In the genomic region with DNA sequence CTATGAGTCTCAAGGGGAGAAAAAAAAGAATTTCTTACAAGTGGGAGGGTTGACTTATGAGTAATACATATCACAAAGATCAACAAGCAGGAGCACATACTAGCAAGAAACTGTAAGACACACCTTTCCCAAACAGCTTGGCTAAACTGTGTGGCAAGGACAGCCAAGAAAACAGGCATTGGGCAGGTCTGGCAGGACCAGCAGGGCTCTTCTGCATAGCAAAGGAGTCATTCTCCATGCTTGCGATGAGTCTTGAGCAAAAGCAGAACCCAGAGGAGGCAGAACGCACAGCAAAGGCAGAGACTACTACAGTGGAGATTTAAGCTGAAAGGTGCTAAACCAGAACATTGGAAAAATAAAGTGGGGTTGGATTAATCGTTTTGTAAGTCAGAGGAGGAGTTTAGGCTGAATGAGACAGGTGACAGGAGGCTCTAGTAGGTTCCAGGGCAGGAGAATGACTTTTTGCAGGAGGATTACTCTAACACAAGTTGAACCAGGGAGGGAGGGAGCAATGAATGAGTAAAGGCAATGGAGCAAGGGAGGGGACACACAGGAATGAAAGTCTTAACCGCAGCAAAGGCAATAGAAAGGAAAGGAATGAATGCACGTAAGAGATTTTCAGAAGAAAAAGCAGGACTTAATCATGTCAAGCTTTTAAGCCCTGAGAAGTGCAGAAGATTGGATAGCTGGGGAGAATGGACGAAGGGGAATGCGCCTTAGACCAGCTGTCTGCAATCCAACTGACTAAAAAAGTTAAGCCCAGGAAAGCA, we compare ENCODE assay signal across 11 cellular contexts. TPM values are rescaled to one million over a fixed set of nuclear protein-coding genes. Genes with fewer than 3 reads are reported as not detected.
DNase-seq lines count a peak whose midpoint lies in the region; ATAC-seq, FAIRE-seq and TF ChIP-seq lines count a peak whose summit lies in the region.
"Had no signal": no experiment of that assay in that cellular context is flagged by ENCODE, and none has a peak within 500 bp of the region (broad histone marks: within the 10 kb centered on the region; RNA-seq: fewer than 3 reads in every experiment).

No MANE protein-coding gene starts in this region.

- H3K4me3 Mint-ChIP-seq in CD4-positive, CD25-positive, alpha-beta regulatory T cell: no peak overlapping the region
- H3K4me3 Mint-ChIP-seq in nephron progenitor cell: no peak overlapping the region
- H3K4me3 Mint-ChIP-seq: nephron had no signal

- intact Hi-C loops in pancreas (cut with DNase I): no loop called here

- peak overlapping the region; percentile 2 for H3K27ac ChIP-seq in CD4-positive, CD25-positive, alpha-beta regulatory T cell (ENCODE audit: insufficient read depth, low read length, poor library complexity, severe bottlenecking)
- H3K27ac ChIP-seq in fibroblast of lung (ENCODE audit: insufficient read depth, low read length) (no peak overlapping the region), pancreas (no peak overlapping the region), WERI-Rb-1 (no peak overlapping the region)

- peaks cover 35 to 41% (median 38%) of the 10 kb centered on the region in 4 donors for H3K4me1 Mint-ChIP-seq in CD4-positive, CD25-positive, alpha-beta regulatory T cell
- peaks cover 16% of the 10 kb centered on the region for H3K4me1 Mint-ChIP-seq in nephron progenitor cell

- H3K36me3 Mint-ChIP-seq in CD4-positive, CD25-positive, alpha-beta regulatory T cell: peaks cover 3% of the 10 kb centered on the region
- H3K36me3 Mint-ChIP-seq in nephron progenitor cell (ENCODE audit: low read depth): peaks cover 26% of the 10 kb centered on the region

- no peaks in the 10 kb centered on the region for H3K36me3 ChIP-seq in CD4-positive, CD25-positive, alpha-beta regulatory T cell (ENCODE audit: control insufficient read depth, insufficient read depth, low read length)
- H3K36me3 ChIP-seq in fibroblast of lung (ENCODE audit: control insufficient read depth, insufficient read depth, low read length) (no peaks in the 10 kb centered on the region), pancreas (no peaks in the 10 kb centered on the region), WERI-Rb-1 (peaks cover 20% of the 10 kb centered on the region)

- TF ChIP-seq CTCF in fibroblast of lung (conservative IDR thresholded peaks at IDR 0.05 in 1 of 2, IDR thresholded peaks at IDR 0.05 in 1 of 2; ENCODE audit: low read depth in 1 of 2, low read length in 2 of 2): no peak
- no peak for TF ChIP-seq CTCF in pancreas (IDR thresholded peaks at IDR 0.05)
- no peak for TF ChIP-seq CTCF in nephron progenitor cell (IDR thresholded peaks at IDR 0.05)
- TF ChIP-seq CTCF in WERI-Rb-1 (IDR thresholded peaks at IDR 0.05; ENCODE audit: low read depth, low read length): no peak

- WGBS in pancreas, 2 donors: 56 to 68% methylated on average over 7 of the region's 7 CpGs

- peak overlapping the region; percentile 52 for H3K4me2 ChIP-seq in fibroblast of lung (ENCODE audit: extremely low read depth, insufficient read depth, low read length)

- no peak for DNase-seq in CD4-positive, CD25-positive, alpha-beta regulatory T cell
- DNase-seq in NCI-H226: peak; percentile 25
- DNase-seq in fibroblast of lung (ENCODE audit: low read depth in 2 of 2): peak in 1 of 2 donors; percentile 90
- peak in 1 of 6 donors; percentile 54 for DNase-seq in pancreas
- no peak for DNase-seq in nephron progenitor cell
- no peak for DNase-seq in WERI-Rb-1
- no peak for DNase-seq in SHP77 (lab: John Stamatoyannopoulos, UW)
- DNase-seq: effector CD8-positive, alpha-beta T cell; RPMI8226 had no signal

- no peak overlapping the region for H2AFZ ChIP-seq in fibroblast of lung (ENCODE audit: low read length)

- H3K9ac ChIP-seq in fibroblast of lung (ENCODE audit: insufficient read depth, low read length): no peak overlapping the region

- H3K9me3 Mint-ChIP-seq in CD4-positive, CD25-positive, alpha-beta regulatory T cell: peaks cover 0 to 4% (median 3%) of the 10 kb centered on the region in 7 donors
- peaks cover 21% of the 10 kb centered on the region for H3K9me3 Mint-ChIP-seq in nephron progenitor cell

- H3K4me1 ChIP-seq in CD4-positive, CD25-positive, alpha-beta regulatory T cell (ENCODE audit: control insufficient read depth, insufficient read depth, low read length, poor library complexity, severe bottlenecking): peaks cover 90% of the 10 kb centered on the region
- H3K4me1 ChIP-seq in fibroblast of lung (ENCODE audit: control insufficient read depth, extremely low read depth, insufficient read depth, low read length) (peaks cover 2% of the 10 kb centered on the region), pancreas (peaks cover 17 to 29% (median 23%) of the 10 kb centered on the region in 3 donors)

- no peak overlapping the region for H3K27ac Mint-ChIP-seq in CD4-positive, CD25-positive, alpha-beta regulatory T cell
- no peak overlapping the region for H3K27ac Mint-ChIP-seq in nephron progenitor cell

- FAIRE-seq in pancreas (lab: Jason Lieb, UNC): no peak

- no peaks in the 10 kb centered on the region for H3K9me3 ChIP-seq in CD4-positive, CD25-positive, alpha-beta regulatory T cell (ENCODE audit: control insufficient read depth in 2 of 2, low read length in 2 of 2)
- no peaks in the 10 kb centered on the region for H3K9me3 ChIP-seq in fibroblast of lung (ENCODE audit: control insufficient read depth, insufficient read depth, low read depth, low read length)
- no peaks in the 10 kb centered on the region for H3K9me3 ChIP-seq in pancreas
- no peaks in the 10 kb centered on the region for H3K9me3 ChIP-seq in WERI-Rb-1 (ENCODE audit: severe bottlenecking)

- H3K27me3 Mint-ChIP-seq in CD4-positive, CD25-positive, alpha-beta regulatory T cell: peaks cover 22% of the 10 kb centered on the region
- H3K27me3 Mint-ChIP-seq in nephron progenitor cell (ENCODE audit: low read depth, poor library complexity): no peaks in the 10 kb centered on the region

- ATAC-seq in CD4-positive, CD25-positive, alpha-beta regulatory T cell (ENCODE audit: low read depth in 2 of 2): no peak
- ATAC-seq in pancreas: peak; percentile 15 to 37 (median 28)
- ATAC-seq in HG03439 (IDR thresholded peaks at IDR 0.05; ENCODE audit: unreplicated experiment): no peak

- no peaks in the 10 kb centered on the region for H3K27me3 ChIP-seq in CD4-positive, CD25-positive, alpha-beta regulatory T cell (ENCODE audit: control insufficient read depth, insufficient read depth, low read length)
- no peaks in the 10 kb centered on the region for H3K27me3 ChIP-seq in fibroblast of lung (ENCODE audit: control insufficient read depth, insufficient read depth, low read length)
- H3K27me3 ChIP-seq in pancreas: no peaks in the 10 kb centered on the region
- no peaks in the 10 kb centered on the region for H3K27me3 ChIP-seq in WERI-Rb-1 (ENCODE audit: insufficient read depth, low read depth, severe bottlenecking)

- H3K4me3 ChIP-seq in CD4-positive, CD25-positive, alpha-beta regulatory T cell (ENCODE audit: low read depth, low read length): peak overlapping the region; percentile 91
- H3K4me3 ChIP-seq in fibroblast of lung (replicated peaks in 1 of 4; ENCODE audit: control extremely low read depth in 1 of 4, insufficient read depth in 1 of 4, low read depth in 3 of 4, low read length in 4 of 4): peak overlapping the region in 2 of 4 experiments; percentile 15
- peak overlapping the region in 1 of 4 donors; percentile 93 for H3K4me3 ChIP-seq in pancreas
- H3K4me3 ChIP-seq in WERI-Rb-1 (ENCODE audit: low read depth, low read length): no peak overlapping the region

- peaks cover 72% of the 10 kb centered on the region for H3K79me2 ChIP-seq in fibroblast of lung (ENCODE audit: control insufficient read depth, insufficient read depth, low read length)

- H4K20me1 ChIP-seq in fibroblast of lung (ENCODE audit: control insufficient read depth, extremely low read depth, insufficient read depth, low read length): peaks cover 3% of the 10 kb centered on the region

RNA-seq across cellular contexts. Expression of a gene that starts 2.7 kb away (rescaled TPM):
- total RNA-seq in CD4-positive, CD25-positive, alpha-beta regulatory T cell: 125 TPM
- polyA plus RNA-seq in CD4-positive, CD25-positive, alpha-beta regulatory T cell: 10 to 100 TPM; 28.8 to 44.8 (median 38.9) TPM
- 15.5 and 16.4 TPM in 2 replicates for total RNA-seq in fibroblast of lung
- 18.2 and 18.8 TPM in 2 replicates for polyA plus RNA-seq in fibroblast of lung
- 12.8 and 14.0 TPM in 2 replicates for polyA plus RNA-seq in fibroblast of lung (2012)
- polyA minus RNA-seq in fibroblast of lung (ENCODE audit: low replicate concordance): 10.3 and 21.7 TPM in 2 replicates
- 10 to 100 TPM in 5 of 6 donors, 1 to 10 TPM in 1; 8.8 to 16.1 (median 10.7) TPM for total RNA-seq in pancreas
- 1 to 10 TPM; 7.0 to 7.1 TPM for polyA plus RNA-seq in pancreas

Comparison
In these comparisons a context has a peak if more than half of its experiments do, and no peak if none do; other contexts are left out.
1. ATAC-seq: peak in pancreas (4 of 4); none in CD4-positive, CD25-positive, alpha-beta regulatory T cell (0 of 2) and HG03439 (single experiment).